ENCODE assay signal across 7 cellular contexts in genomic region chr1:151944110-151944858, GRCh38. TPM values are rescaled to one million over a fixed set of nuclear protein-coding genes. Genes with fewer than 3 reads are reported as not detected.
DNase-seq lines count a peak whose midpoint lies in the region; ATAC-seq, FAIRE-seq and TF ChIP-seq lines count a peak whose summit lies in the region.

No MANE protein-coding gene starts in this region.

- peak; percentile 51 to 59 for ATAC-seq in right cardiac atrium
- no peak for ATAC-seq in HG02884 (IDR thresholded peaks at IDR 0.05; ENCODE audit: unreplicated experiment)
- no peak for ATAC-seq in GM18505 (IDR thresholded peaks at IDR 0.05; ENCODE audit: unreplicated experiment)

- H3K4me1 ChIP-seq in right cardiac atrium (ENCODE audit: control insufficient read depth, insufficient read depth, low read length) = peaks cover 3% of the 10 kb centered on the region
- peaks cover 18 to 46% (median 34%) of the 10 kb centered on the region in 4 donors for H3K4me1 ChIP-seq in stomach

- no peak for TF ChIP-seq CTCF in stomach (IDR thresholded peaks at IDR 0.05)

- H3K27me3 Mint-ChIP-seq in activated CD4-positive, alpha-beta memory T cell treated with anti-CD3 and anti-CD28 coated beads for 36 hours = no peaks in the 10 kb centered on the region

- no peak for TF ChIP-seq EP300 in stomach (IDR thresholded peaks at IDR 0.05)

- H3K27ac Mint-ChIP-seq in activated CD4-positive, alpha-beta memory T cell treated with anti-CD3 and anti-CD28 coated beads for 36 hours = peak overlapping the region; percentile 87

- POLR2A ChIA-PET in activated CD4-positive, alpha-beta memory T cell treated with anti-CD3 and anti-CD28 coated beads for 36 hours (lab: Charles Lee) = interaction anchor here (0.9 kb wide), 1 partner anchor 103 kb away, joined by 3 read pairs; no protein-coding TSS in a partner anchor

- H3K36me3 Mint-ChIP-seq in activated CD4-positive, alpha-beta memory T cell treated with anti-CD3 and anti-CD28 coated beads for 36 hours = no peaks in the 10 kb centered on the region

- H3K4me3 ChIP-seq in right cardiac atrium (ENCODE audit: low read length) (no peak overlapping the region), stomach (no peak overlapping the region)

- intact Hi-C loops in activated CD4-positive, alpha-beta memory T cell treated with anti-CD3 and anti-CD28 coated beads for 36 hours (cut with micrococcal nuclease) = loop anchor here (5.0 to 10.0 kb wide), 2 partner anchors 117 to 329 kb away; partner anchors contain the start of gene SNX27
- intact Hi-C loops in right cardiac atrium (cut with DNase I) = no loop called here
- intact Hi-C loops in stomach (cut with DNase I; ENCODE audit: low total_unique reads) = no loop called here

- DNase-seq in HT-29 (ENCODE audit: low spot score) (peak; percentile 41), right cardiac atrium (peak in 2 of 3 donors; percentile 34 to 58), stomach (no peak), frontal cortex (ENCODE audit: low spot score in 2 of 2) (no peak)
- DNase-seq in activated CD4-positive, alpha-beta memory T cell treated with anti-CD3 and anti-CD28 coated beads for 36 hours = no peak

- no peaks in the 10 kb centered on the region for H3K27me3 ChIP-seq in right cardiac atrium (ENCODE audit: control insufficient read depth, insufficient read depth)
- no peaks in the 10 kb centered on the region for H3K27me3 ChIP-seq in stomach

- no peaks in the 10 kb centered on the region for H3K9me3 Mint-ChIP-seq in activated CD4-positive, alpha-beta memory T cell treated with anti-CD3 and anti-CD28 coated beads for 36 hours

- H3K9me3 ChIP-seq in right cardiac atrium (ENCODE audit: control insufficient read depth, low read length) (no peaks in the 10 kb centered on the region), stomach (no peaks in the 10 kb centered on the region)

- H3K27ac ChIP-seq in right cardiac atrium (ENCODE audit: low read length) = peak overlapping the region; percentile 84
- H3K27ac ChIP-seq in stomach = peak overlapping the region in 4 of 5 donors; percentile 21 to 74 (median 59)

- no peak for FAIRE-seq in frontal cortex (lab: Jason Lieb, UNC)

- WGBS in right cardiac atrium = 49% methylated on average over 7 of the region's 7 CpGs
- 29 to 43% (median 38%) methylated on average over 7 of the region's 7 CpGs for WGBS in stomach, 5 donors

- peaks cover 61% of the 10 kb centered on the region for H3K4me1 Mint-ChIP-seq in activated CD4-positive, alpha-beta memory T cell treated with anti-CD3 and anti-CD28 coated beads for 36 hours (ENCODE audit: low read depth)

- no peaks in the 10 kb centered on the region for H3K36me3 ChIP-seq in stomach

- TF ChIP-seq POLR2A in stomach (IDR thresholded peaks at IDR 0.05) (no peak), GM18505 (IDR thresholded peaks at IDR 0.05; ENCODE audit: borderline replicate concordance, extremely low read depth, insufficient read depth, insufficient read length) (no peak)

- CTCF ChIA-PET in activated CD4-positive, alpha-beta memory T cell treated with anti-CD3 and anti-CD28 coated beads for 36 hours (lab: Charles Lee) = interaction anchor here (1.1 kb wide), 3 partner anchors 11 to 104 kb away, joined by 3 read pairs; no protein-coding TSS in a partner anchor

- no peak overlapping the region for H3K4me3 Mint-ChIP-seq in activated CD4-positive, alpha-beta memory T cell treated with anti-CD3 and anti-CD28 coated beads for 36 hours

RNA-seq across cellular contexts. Expression of gene THEM4, which starts 35.0 kb away (rescaled TPM):
- 12.2 and 14.8 TPM in 2 replicates for total RNA-seq in HT-29 (2014; rRNA removed; shearing (Covaris generic))
- total RNA-seq in activated CD4-positive, alpha-beta memory T cell treated with anti-CD3 and anti-CD28 coated beads for 36 hours = 10 to 100 TPM; 19.6 to 24.9 TPM
- total RNA-seq in right cardiac atrium (10 to 100 TPM; 18.8 to 19.5 (median 19.0) TPM), stomach (10 to 100 TPM in 3 of 5 donors, 1 to 10 TPM in 1, under 1 TPM in 1; 0.89 to 48.4 (median 11.6) TPM), frontal cortex (5.3 TPM)
- polyA plus RNA-seq in right cardiac atrium (27.2 TPM), stomach (10 to 100 TPM in 2 of 3 donors, 1 to 10 TPM in 1; 9.0 to 11.2 (median 11.0) TPM)

RNA-seq across cellular contexts. Expression of gene S100A10, which starts 49.4 kb away (rescaled TPM):
- 279 and 305 TPM in 2 replicates for total RNA-seq in HT-29 (2014; rRNA removed; shearing (Covaris generic))
- 100 to 1,000 TPM; 257 to 270 TPM for total RNA-seq in activated CD4-positive, alpha-beta memory T cell treated with anti-CD3 and anti-CD28 coated beads for 36 hours
- total RNA-seq in right cardiac atrium (100 to 1,000 TPM; 108 to 245 (median 200) TPM), stomach (100 to 1,000 TPM in 2 of 5 donors, 10 to 100 TPM in 2, 1 to 10 TPM in 1; 6.4 to 308 (median 53.9) TPM), frontal cortex (2.4 TPM)
- polyA plus RNA-seq in right cardiac atrium (223 TPM), stomach (100 to 1,000 TPM; 220 to 830 (median 399) TPM)

Comparison
In these comparisons a context has a peak if more than half of its experiments do, and no peak if none do; other contexts are left out.
1. DNase-seq: peak in HT-29 (single experiment) and right cardiac atrium (2 of 3); none in activated CD4-positive, alpha-beta memory T cell treated with anti-CD3 and anti-CD28 coated beads for 36 hours (single experiment), stomach (single experiment) and frontal cortex (0 of 2).
2. ATAC-seq: peak in right cardiac atrium (2 of 2); none in HG02884 (single experiment) and GM18505 (single experiment).